ENCODE assay signal across 10 cellular contexts in genomic region chr11:14308897-14309387, GRCh38. TPM values are rescaled to one million over a fixed set of nuclear protein-coding genes. Genes with fewer than 3 reads are reported as not detected.
DNase-seq lines count a peak whose midpoint lies in the region; ATAC-seq, FAIRE-seq and TF ChIP-seq lines count a peak whose summit lies in the region.
"Had no signal": no experiment of that assay in that cellular context is flagged by ENCODE, and none has a peak within 500 bp of the region (broad histone marks: within the 10 kb centered on the region; RNA-seq: fewer than 3 reads in every experiment).

No MANE protein-coding gene starts in this region.

- ATAC-seq in activated T-cell treated with anti-CD3 and anti-CD28 coated beads, Interleukin-2, amount 50 U/mL, for 4 hours = peak; percentile 42 to 44
- ATAC-seq in HG02798 (IDR thresholded peaks at IDR 0.05; ENCODE audit: poor library complexity, unreplicated experiment) = peak; percentile 60
- peak; percentile 39 for ATAC-seq in stimulated activated naive CD8-positive, alpha-beta T cell treated with anti-CD3 and anti-CD28 coated beads, Interleukin-15, Interleukin-2, amounts not matched to agents 100 U/mL and 50 U/mL, for 24 hours
- no peak for ATAC-seq in gastroesophageal sphincter

- H3K9me3 ChIP-seq in gastroesophageal sphincter = no peaks in the 10 kb centered on the region
- H3K9me3 ChIP-seq: upper lobe of left lung had no signal

- TF ChIP-seq CTCF in RWPE1 (conservative IDR thresholded peaks at IDR 0.05; ENCODE audit: low read depth) (peak; percentile 34), gastroesophageal sphincter (IDR thresholded peaks at IDR 0.05) (no peak), D721Med (IDR thresholded peaks at IDR 0.05; ENCODE audit: insufficient read depth, missing control alignments) (no peak)

- WGBS in gastroesophageal sphincter (ENCODE audit: low coverage in 1 of 2), 2 donors = 75 to 100% methylated on average over 1 of the region's 1 CpG

- no peak for DNase-seq in activated T-cell treated with anti-CD3 and anti-CD28 coated beads, Interleukin-2, amount 50 U/mL, for 4 hours
- DNase-seq in activated T-cell treated with anti-CD3 and anti-CD28 coated beads, Interleukin-2, amount 50 U/mL, for 1 hour = no peak
- DNase-seq in RWPE1 (ENCODE audit: low spot score) = no peak
- no peak for DNase-seq in stimulated activated naive CD8-positive, alpha-beta T cell treated with anti-CD3 and anti-CD28 coated beads, Interleukin-15, Interleukin-2, amounts not matched to agents 100 U/mL and 50 U/mL, for 24 hours
- no peak for DNase-seq in D721Med (ENCODE audit: insufficient read length, low spot score)
- DNase-seq in NCI-H2227 (lab: John Stamatoyannopoulos, UW; ENCODE audit: unreplicated experiment) = no peak
- DNase-seq: GOT3, upper lobe of left lung had no signal

- H3K27ac ChIP-seq in RWPE1 (no peak overlapping the region), gastroesophageal sphincter (no peak overlapping the region)

- no peaks in the 10 kb centered on the region for H3K36me3 ChIP-seq in gastroesophageal sphincter
- H3K36me3 ChIP-seq: upper lobe of left lung had no signal

- no peaks in the 10 kb centered on the region for H3K36me3 Mint-ChIP-seq in activated T-cell treated with anti-CD3 and anti-CD28 coated beads, Interleukin-2, amount 50 U/mL, for 4 hours (ENCODE audit: insufficient read depth)

- TF ChIP-seq EP300 in gastroesophageal sphincter (IDR thresholded peaks at IDR 0.05) = no peak

- no peak for TF ChIP-seq POLR2A in gastroesophageal sphincter (IDR thresholded peaks at IDR 0.05)

- no peak for FAIRE-seq in D721Med (lab: Jason Lieb, UNC)

- CTCF ChIA-PET in RWPE1 (lab: Yijun Ruan, JAX) = interaction anchor here (0.7 to 1.5 kb wide), 3 partner anchors 38 to 146 kb away, joined by 3 to 6 read pairs (median 3); no protein-coding TSS in a partner anchor

- peaks cover 4 to 66% (median 9%) of the 10 kb centered on the region in 3 donors for H3K4me1 ChIP-seq in gastroesophageal sphincter

- no peak overlapping the region for H3K4me3 ChIP-seq in gastroesophageal sphincter
- H3K4me3 ChIP-seq: upper lobe of left lung had no signal

- no peaks in the 10 kb centered on the region for H3K9me3 Mint-ChIP-seq in activated T-cell treated with anti-CD3 and anti-CD28 coated beads, Interleukin-2, amount 50 U/mL, for 4 hours

- H3K27me3 ChIP-seq in gastroesophageal sphincter = no peaks in the 10 kb centered on the region
- H3K27me3 ChIP-seq: upper lobe of left lung had no signal

- H3K27me3 Mint-ChIP-seq in activated T-cell treated with anti-CD3 and anti-CD28 coated beads, Interleukin-2, amount 50 U/mL, for 4 hours (ENCODE audit: low read depth) = no peaks in the 10 kb centered on the region

- H3K4me3 Mint-ChIP-seq in activated T-cell treated with anti-CD3 and anti-CD28 coated beads, Interleukin-2, amount 50 U/mL, for 4 hours = no peak overlapping the region

- peaks cover 34% of the 10 kb centered on the region for H3K4me1 Mint-ChIP-seq in activated T-cell treated with anti-CD3 and anti-CD28 coated beads, Interleukin-2, amount 50 U/mL, for 4 hours (ENCODE audit: low read depth)

- POLR2A ChIA-PET in RWPE1 (lab: Yijun Ruan, JAX; ENCODE audit: low non-redundant PET) = no interaction called here

RNA-seq across cellular contexts. Expression of gene RRAS2, which starts 50.0 kb away (rescaled TPM):
- total RNA-seq in activated T-cell treated with anti-CD3 and anti-CD28 coated beads, Interleukin-2, amount 50 U/mL, for 4 hours = 10 to 100 TPM; 49.2 to 56.9 (median 53.8) TPM
- total RNA-seq in gastroesophageal sphincter = 100 to 1,000 TPM in 1 of 4 donors, 10 to 100 TPM in 3; 44.0 to 110 (median 69.5) TPM
